8 cellular contexts compared by ENCODE assay signal in genomic region chr6:36594029-36594815, GRCh38. TPM values are rescaled to one million over a fixed set of nuclear protein-coding genes. Genes with fewer than 3 reads are reported as not detected.
DNase-seq lines count a peak whose midpoint lies in the region; ATAC-seq lines count a peak whose summit lies in the region.

TSS of gene SRSF3 (plus strand) at chr6:36594362. CDS start at chr6:36596763, 2,401 bp downstream.

- peaks cover 41% of the 10 kb centered on the region for H3K4me1 Mint-ChIP-seq in activated CD8-positive, alpha-beta memory T cell treated with anti-CD3 and anti-CD28 coated beads, Interleukin-2, amount 10 ng/mL, durations not matched to agents 7 days and 5 days

- H3K4me3 ChIP-seq in HUES48 (ENCODE audit: low read depth, low read length) (peak within 1 kb of the TSS; percentile 93), NT2/D1 (ENCODE audit: insufficient read length, low read depth) (peak within 1 kb of the TSS; percentile 82), endocrine pancreas (ENCODE audit: control insufficient read depth, insufficient read depth, low read length) (peak within 1 kb of the TSS; percentile 99), mesendoderm (ENCODE audit: low read length) (peak within 1 kb of the TSS; percentile 97)

- H3K4me1 ChIP-seq in HUES48 (ENCODE audit: control insufficient read depth, insufficient read depth, low read length) (peaks cover 18% of the 10 kb centered on the region), NT2/D1 (ENCODE audit: insufficient read depth, insufficient read length) (peaks cover 8% of the 10 kb centered on the region), endocrine pancreas (ENCODE audit: control insufficient read depth, insufficient read depth, low read length) (peaks cover 12% of the 10 kb centered on the region), mesendoderm (ENCODE audit: control insufficient read depth, low read depth, low read length) (peaks cover 2% of the 10 kb centered on the region)

- H3K27me3 Mint-ChIP-seq in activated CD8-positive, alpha-beta memory T cell treated with anti-CD3 and anti-CD28 coated beads, Interleukin-2, amount 10 ng/mL, durations not matched to agents 7 days and 5 days, result peaks cover 2% of the 10 kb centered on the region

- H3K18ac ChIP-seq in mesendoderm (ENCODE audit: low read length), result peak within 1 kb of the TSS; percentile 93

- peak; percentile 78 for ATAC-seq in GM21390 (IDR thresholded peaks at IDR 0.05; ENCODE audit: unreplicated experiment)
- peak; percentile 91 for ATAC-seq in activated CD8-positive, alpha-beta memory T cell treated with anti-CD3 and anti-CD28 coated beads, Interleukin-2, amount 10 ng/mL, durations not matched to agents 7 days and 5 days

- H3K79me1 ChIP-seq in mesendoderm (ENCODE audit: low read length), result no peaks in the 10 kb centered on the region

- peak within 1 kb of the TSS; percentile 97 for H3K4ac ChIP-seq in mesendoderm (ENCODE audit: low read depth, low read length)

- H3K27me3 ChIP-seq in HUES48 (ENCODE audit: control insufficient read depth, insufficient read depth, low read length), result no peaks in the 10 kb centered on the region
- no peaks in the 10 kb centered on the region for H3K27me3 ChIP-seq in NT2/D1 (ENCODE audit: insufficient read depth, insufficient read length)
- no peaks in the 10 kb centered on the region for H3K27me3 ChIP-seq in endocrine pancreas (ENCODE audit: control insufficient read depth, insufficient read depth, low read length)
- no peaks in the 10 kb centered on the region for H3K27me3 ChIP-seq in mesendoderm (ENCODE audit: insufficient read depth, low read length, poor library complexity)

- peaks cover 40% of the 10 kb centered on the region for H3K36me3 ChIP-seq in HUES48 (ENCODE audit: control insufficient read depth, insufficient read depth, low read length)
- peaks cover 44% of the 10 kb centered on the region for H3K36me3 ChIP-seq in NT2/D1 (ENCODE audit: insufficient read depth, insufficient read length, low read length)
- H3K36me3 ChIP-seq in endocrine pancreas (ENCODE audit: control insufficient read depth, insufficient read depth, low read length), result peaks cover 3% of the 10 kb centered on the region
- H3K36me3 ChIP-seq in mesendoderm (ENCODE audit: control insufficient read depth, insufficient read depth, low read length), result peaks cover 12% of the 10 kb centered on the region

- H2BK5ac ChIP-seq in mesendoderm (ENCODE audit: low read length), result peak within 1 kb of the TSS; percentile 92

- DNase-seq in D341Med (ENCODE audit: low spot score) (peak; percentile 95), NT2/D1 (ENCODE audit: low read depth, low spot score) (peak; percentile 92), mesendoderm (peak; percentile 99)
- peak; percentile 98 for DNase-seq in activated CD8-positive, alpha-beta memory T cell treated with anti-CD3 and anti-CD28 coated beads, Interleukin-2, amount 10 ng/mL, durations not matched to agents 7 days and 5 days
- DNase-seq in stimulated activated CD8-positive, alpha-beta memory T cell treated with anti-CD3 and anti-CD28 coated beads, Interleukin-15, amount 100 ng/mL, for 1 hour (ENCODE audit: low read depth), result peak; percentile 83

- peak within 1 kb of the TSS; percentile 99 for H3K56ac ChIP-seq in mesendoderm (ENCODE audit: low read length)

- peak within 1 kb of the TSS; percentile 87 for H4K5ac ChIP-seq in mesendoderm (ENCODE audit: low read length)

- no CpG with 5 or more reads among the region's 58 CpGs for WGBS in mesendoderm (ENCODE audit: extremely low coverage, insufficient coverage, low lambda C conversion rate)

- peak within 1 kb of the TSS; percentile 43 for H2AK5ac ChIP-seq in mesendoderm (ENCODE audit: low read length)

- peak within 1 kb of the TSS; percentile 42 for H2BK15ac ChIP-seq in mesendoderm (replicated peaks; ENCODE audit: low read depth)

- CTCF ChIA-PET in activated CD8-positive, alpha-beta memory T cell treated with anti-CD3 and anti-CD28 coated beads, Interleukin-2, amount 10 ng/mL, durations not matched to agents 7 days and 5 days (lab: Charles Lee), result interaction anchor here (1.2 to 2.8 kb wide), 8 partner anchors 14 to 171 kb away, joined by 3 to 15 read pairs (median 4); partner anchors contain the start of gene CDKN1A

- peaks cover 52% of the 10 kb centered on the region for H3K79me2 ChIP-seq in mesendoderm (ENCODE audit: control insufficient read depth, insufficient read depth, low read length)

- peak within 1 kb of the TSS; percentile 91 for H4K8ac ChIP-seq in mesendoderm (ENCODE audit: low read depth, low read length)

- peak within 1 kb of the TSS; percentile 98 for H3K4me3 Mint-ChIP-seq in activated CD8-positive, alpha-beta memory T cell treated with anti-CD3 and anti-CD28 coated beads, Interleukin-2, amount 10 ng/mL, durations not matched to agents 7 days and 5 days

- H3K27ac Mint-ChIP-seq in activated CD8-positive, alpha-beta memory T cell treated with anti-CD3 and anti-CD28 coated beads, Interleukin-2, amount 10 ng/mL, durations not matched to agents 7 days and 5 days, result peak within 1 kb of the TSS; percentile 100

- H3K9me3 ChIP-seq in HUES48 (ENCODE audit: control insufficient read depth, insufficient read depth, low read length) (no peaks in the 10 kb centered on the region), NT2/D1 (ENCODE audit: insufficient read depth, low read length) (no peaks in the 10 kb centered on the region), endocrine pancreas (ENCODE audit: control insufficient read depth, low read length) (no peaks in the 10 kb centered on the region)

- peaks cover 49% of the 10 kb centered on the region for H3K36me3 Mint-ChIP-seq in activated CD8-positive, alpha-beta memory T cell treated with anti-CD3 and anti-CD28 coated beads, Interleukin-2, amount 10 ng/mL, durations not matched to agents 7 days and 5 days

- peak within 1 kb of the TSS; percentile 99 for H3K4me2 ChIP-seq in mesendoderm (ENCODE audit: low read length)

- H3K9me3 Mint-ChIP-seq in activated CD8-positive, alpha-beta memory T cell treated with anti-CD3 and anti-CD28 coated beads, Interleukin-2, amount 10 ng/mL, durations not matched to agents 7 days and 5 days (ENCODE audit: low read depth), result no peaks in the 10 kb centered on the region

- no peak within 1 kb of the TSS for H3K23ac ChIP-seq in mesendoderm (ENCODE audit: low read length)

- peak within 1 kb of the TSS; percentile 97 for H3K27ac ChIP-seq in HUES48 (ENCODE audit: low read depth, low read length)
- H3K27ac ChIP-seq in mesendoderm (ENCODE audit: low read depth, low read length), result peak within 1 kb of the TSS; percentile 98

- H2BK120ac ChIP-seq in mesendoderm (ENCODE audit: low read depth, low read length), result peak within 1 kb of the TSS; percentile 65

- peak within 1 kb of the TSS; percentile 100 for H3K9ac ChIP-seq in HUES48 (ENCODE audit: low read depth, low read length)
- peak within 1 kb of the TSS; percentile 96 for H3K9ac ChIP-seq in NT2/D1 (ENCODE audit: insufficient read length, low read depth)
- H3K9ac ChIP-seq in endocrine pancreas (ENCODE audit: control insufficient read depth, insufficient read depth, low read length), result peak within 1 kb of the TSS; percentile 99
- H3K9ac ChIP-seq in mesendoderm (ENCODE audit: low read length), result peak within 1 kb of the TSS; percentile 96

RNA-seq across cellular contexts. Expression of gene SRSF3, which starts in this region (rescaled TPM):
- total RNA-seq in activated CD8-positive, alpha-beta memory T cell treated with anti-CD3 and anti-CD28 coated beads, Interleukin-2, amount 10 ng/mL, durations not matched to agents 7 days and 5 days, result 100 to 1,000 TPM; 416 to 514 TPM
- polyA plus RNA-seq in mesendoderm (2013, experiment 1 of 2), result 366 TPM
- polyA plus RNA-seq in mesendoderm (2013, experiment 2 of 2), result 368 TPM

Comparison
In these comparisons a context has a peak if more than half of its experiments do, and no peak if none do; other contexts are left out.
1. Peak in every context shown above with its lines: DNase-seq, ATAC-seq, H3K4me3 ChIP-seq and H3K27ac ChIP-seq.